Comparison of ENCODE assay signal across 18 cellular contexts in genomic region chr4:15493411-15493810, GRCh38. TPM values are rescaled to one million over a fixed set of nuclear protein-coding genes. Genes with fewer than 3 reads are reported as not detected.
"Had no signal": no experiment of that assay in that cellular context is flagged by ENCODE, and none has a peak within 500 bp of the region (broad histone marks: within the 10 kb centered on the region; RNA-seq: fewer than 3 reads in every experiment).

No MANE protein-coding gene starts in this region.

- H3K27ac ChIP-seq: esophagus squamous epithelium, gastrocnemius medialis, spleen, thoracic aorta had no signal

- H3K36me3 ChIP-seq: esophagus squamous epithelium, gastrocnemius medialis, spleen had no signal

- H3K4me3 ChIP-seq: esophagus squamous epithelium, gastrocnemius medialis, mucosa of descending colon, spleen, thoracic aorta had no signal

- H3K4me1 ChIP-seq: gastrocnemius medialis, spleen had no signal

- H3K27me3 ChIP-seq: esophagus squamous epithelium, gastrocnemius medialis, spleen had no signal

- ATAC-seq: activated naive CD4-positive, alpha-beta T cell treated with anti-CD3 and anti-CD28 coated beads, Interleukin-2, amount 50 U/mL, for 72 hours; activated T-cell treated with anti-CD3 and anti-CD28 coated beads, Interleukin-2, amount 50 U/mL, for 72 hours; gastrocnemius medialis; left lobe of liver; mucosa of descending colon; natural killer cell treated with Interleukin-12 subunit alpha and Interleukin-12 subunit beta and Interleukin-15 and Interleukin-18, amount 100 ng/mL, for 72 hours; sciatic nerve; stimulated activated naive CD8-positive, alpha-beta T cell treated with anti-CD3 and anti-CD28 coated beads, Interleukin-15, amount 100 ng/mL, for 72 hours had no signal

- H3K9me3 ChIP-seq: gastrocnemius medialis had no signal

- DNase-seq: activated CD4-positive, alpha-beta T cell treated with anti-CD3 and anti-CD28 coated beads, Interleukin-2, amount 10 ng/mL, durations not matched to agents 7 days and 5 days; activated CD8-positive, alpha-beta memory T cell treated with anti-CD3 and anti-CD28 coated beads, Interleukin-2, amount 50 U/mL, for 48 hours; activated gamma-delta T cell; activated T-cell treated with anti-CD3 and anti-CD28 coated beads, Interleukin-2, amount 50 U/mL, for 72 hours; cortex of kidney; effector CD4-positive, alpha-beta T cell; esophagus squamous epithelium; gastrocnemius medialis; mucosa of descending colon; occipital lobe; spleen; stimulated activated CD4-positive, alpha-beta T cell treated with anti-CD3 and anti-CD28 coated beads, Interleukin-1b, Interleukin-23, amount 100 ng/mL, for 48 hours; stimulated activated naive CD8-positive, alpha-beta T cell treated with anti-CD3 and anti-CD28 coated beads, Interleukin-15, amount 100 ng/mL, for 72 hours had no signal

RNA-seq across cellular contexts. Expression of gene CC2D2A, which starts 23.7 kb away (rescaled TPM):
- total RNA-seq: activated CD4-positive, alpha-beta T cell treated with anti-CD3 and anti-CD28 coated beads, Interleukin-2, amount 10 ng/mL, durations not matched to agents 7 days and 5 days; activated naive CD4-positive, alpha-beta T cell treated with anti-CD3 and anti-CD28 coated beads, Interleukin-2, amount 50 U/mL, for 72 hours; activated T-cell treated with anti-CD3 and anti-CD28 coated beads, Interleukin-2, amount 50 U/mL, for 72 hours; natural killer cell treated with Interleukin-12 subunit alpha and Interleukin-12 subunit beta and Interleukin-15 and Interleukin-18, amount 100 ng/mL, for 72 hours had no signal
